Comparison of ENCODE assay signal across 7 cellular contexts in the genomic region with DNA sequence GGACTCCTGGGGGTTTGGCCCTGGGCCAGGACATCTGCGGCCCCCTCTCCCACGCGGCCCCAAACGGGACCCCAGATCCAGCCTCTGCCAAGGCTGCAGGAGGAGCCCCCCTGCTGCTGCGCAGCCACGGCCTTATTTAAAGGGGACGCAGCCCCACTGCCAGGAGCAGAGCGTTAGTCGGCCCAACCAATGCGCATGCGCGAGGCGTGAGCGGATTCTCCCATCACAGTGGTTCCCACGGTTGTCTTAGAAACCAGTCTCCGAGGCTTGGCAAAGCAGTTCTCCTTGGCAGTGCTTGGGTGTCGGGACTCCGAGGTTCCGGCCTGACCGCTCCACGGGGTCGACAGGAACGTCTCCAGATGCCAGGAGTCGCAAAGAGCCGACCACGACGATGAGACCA.
DNase-seq lines count a peak whose midpoint lies in the region; ATAC-seq and TF ChIP-seq lines count a peak whose summit lies in the region.

No MANE protein-coding gene starts in this region.

- H3K27me3 Mint-ChIP-seq in activated naive CD8-positive, alpha-beta T cell treated with anti-CD3 and anti-CD28 coated beads, Interleukin-2, amount 50 U/mL, for 24 hours: peaks cover 7% of the 10 kb centered on the region

- H3K27me3 ChIP-seq in suprapubic skin: no peaks in the 10 kb centered on the region

- H3K27ac Mint-ChIP-seq in activated naive CD8-positive, alpha-beta T cell treated with anti-CD3 and anti-CD28 coated beads, Interleukin-2, amount 50 U/mL, for 24 hours: no peak overlapping the region

- TF ChIP-seq EP300 in suprapubic skin (IDR thresholded peaks at IDR 0.05): no peak

- no peak for TF ChIP-seq POLR2A in suprapubic skin (IDR thresholded peaks at IDR 0.05)

- no peak overlapping the region for H3K4me3 Mint-ChIP-seq in activated naive CD8-positive, alpha-beta T cell treated with anti-CD3 and anti-CD28 coated beads, Interleukin-2, amount 50 U/mL, for 24 hours

- no peaks in the 10 kb centered on the region for H3K36me3 Mint-ChIP-seq in activated naive CD8-positive, alpha-beta T cell treated with anti-CD3 and anti-CD28 coated beads, Interleukin-2, amount 50 U/mL, for 24 hours (ENCODE audit: low read depth)

- TF ChIP-seq CTCF in suprapubic skin (IDR thresholded peaks at IDR 0.05): no peak

- no peaks in the 10 kb centered on the region for H3K9me3 Mint-ChIP-seq in activated naive CD8-positive, alpha-beta T cell treated with anti-CD3 and anti-CD28 coated beads, Interleukin-2, amount 50 U/mL, for 24 hours

- DNase-seq in RPMI7951 (ENCODE audit: low read depth) (peak; percentile 83), mucosa of gallbladder (ENCODE audit: low spot score) (peak; percentile 46), suprapubic skin (ENCODE audit: low spot score in 2 of 2) (no peak), NCI-H2081 (lab: John Stamatoyannopoulos, UW) (no peak)
- peak; percentile 50 for DNase-seq in activated naive CD8-positive, alpha-beta T cell treated with anti-CD3 and anti-CD28 coated beads, Interleukin-2, amount 50 U/mL, for 24 hours
- no peak for DNase-seq in central memory CD4-positive, alpha-beta T cell

- peaks cover 58% of the 10 kb centered on the region for H3K4me1 Mint-ChIP-seq in activated naive CD8-positive, alpha-beta T cell treated with anti-CD3 and anti-CD28 coated beads, Interleukin-2, amount 50 U/mL, for 24 hours

- no peaks in the 10 kb centered on the region for H3K36me3 ChIP-seq in suprapubic skin

- peak; percentile 54 for ATAC-seq in activated naive CD8-positive, alpha-beta T cell treated with anti-CD3 and anti-CD28 coated beads, Interleukin-2, amount 50 U/mL, for 24 hours
- ATAC-seq in GM18520 (IDR thresholded peaks at IDR 0.05; ENCODE audit: unreplicated experiment): no peak

- WGBS in suprapubic skin: 86% methylated on average over 16 of the region's 27 CpGs

- H3K4me3 ChIP-seq in suprapubic skin: peak overlapping the region; percentile 2

- peaks cover 8% of the 10 kb centered on the region for H3K4me1 ChIP-seq in suprapubic skin

- no peaks in the 10 kb centered on the region for H3K9me3 ChIP-seq in suprapubic skin

- H3K27ac ChIP-seq in suprapubic skin: no peak overlapping the region

Comparison
In these comparisons a context has a peak if more than half of its experiments do, and no peak if none do; other contexts are left out.
1. DNase-seq: peak in RPMI7951 (single experiment), activated naive CD8-positive, alpha-beta T cell treated with anti-CD3 and anti-CD28 coated beads, Interleukin-2, amount 50 U/mL, for 24 hours (single experiment) and mucosa of gallbladder (single experiment); none in suprapubic skin (0 of 2), central memory CD4-positive, alpha-beta T cell (single experiment) and NCI-H2081 (0 of 2).